ENCODE assay signal across 18 cellular contexts in the genomic region with DNA sequence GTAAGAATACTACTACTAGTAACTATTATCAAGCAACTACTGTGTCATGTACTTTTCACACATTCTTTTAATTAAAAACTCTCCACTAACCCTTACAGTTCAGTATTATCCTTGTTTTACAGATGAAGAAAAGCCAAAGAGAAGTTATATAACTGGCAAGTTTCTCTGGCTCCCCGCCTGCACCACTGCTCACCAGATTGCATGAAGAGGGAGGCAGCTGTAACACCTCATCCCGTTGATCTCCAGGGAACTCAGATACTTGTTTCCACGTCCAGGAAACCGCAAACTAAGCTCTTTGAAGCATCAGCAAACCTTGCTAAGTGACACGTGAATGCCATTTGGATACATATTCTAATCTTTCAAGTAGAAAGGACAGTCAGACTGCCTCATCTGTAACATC.
DNase-seq lines count a peak whose midpoint lies in the region; FAIRE-seq and TF ChIP-seq lines count a peak whose summit lies in the region.
"Had no signal": no experiment of that assay in that cellular context is flagged by ENCODE, and none has a peak within 500 bp of the region (broad histone marks: within the 10 kb centered on the region; RNA-seq: fewer than 3 reads in every experiment).

No MANE protein-coding gene starts in this region.

- TF ChIP-seq POLR2A in H54 (IDR thresholded peaks at IDR 0.05; ENCODE audit: low read depth, low read length), result no peak

- in situ Hi-C loops in mammary epithelial cell (cut with MboI; ENCODE audit: low sequenced_read_pairs in 2 of 2), result no loop called here

- H3K36me3 ChIP-seq in mammary epithelial cell (ENCODE audit: insufficient read depth, low read length), result peaks cover 10% of the 10 kb centered on the region

- dilution Hi-C loops in mammary epithelial cell (cut with HindIII; ENCODE audit: low sequenced_read_pairs), result no loop called here

- H4K20me1 ChIP-seq in mammary epithelial cell (ENCODE audit: insufficient read depth, low read length), result no peaks in the 10 kb centered on the region
- H4K20me1 ChIP-seq: BLaER1 had no signal

- no peak overlapping the region for H3K27ac ChIP-seq in mammary epithelial cell (ENCODE audit: insufficient read depth, low read depth, low read length)
- H3K27ac ChIP-seq: BLaER1, GM23248 had no signal

- no peaks in the 10 kb centered on the region for H3K79me2 ChIP-seq in mammary epithelial cell (ENCODE audit: insufficient read depth, low read length)

- CTCF ChIA-PET in mammary epithelial cell (lab: Charles Lee; ENCODE audit: low non-redundant PET), result no interaction called here

- no peak for FAIRE-seq in H54 (lab: Jason Lieb, UNC)
- FAIRE-seq: D721Med, GM12878 had no signal

- no peaks in the 10 kb centered on the region for H3K4me1 ChIP-seq in mammary epithelial cell (ENCODE audit: insufficient read depth, low read length)

- no TSS peak for BruUV-seq in mammary epithelial cell (replicated peaks; lab: Mats Ljungman, UMichigan)

- H3K27me3 ChIP-seq in mammary epithelial cell (ENCODE audit: insufficient read depth, low read length), result no peaks in the 10 kb centered on the region
- H3K27me3 ChIP-seq: BLaER1 had no signal

- TF ChIP-seq CTCF in mammary epithelial cell (conservative IDR thresholded peaks at IDR 0.05 in 1 of 2, IDR thresholded peaks at IDR 0.05 in 1 of 2; ENCODE audit: extremely low read depth in 1 of 2, insufficient read depth in 1 of 2, low read depth in 1 of 2, low read length in 2 of 2), result no peak

- DNase-seq in GM03348 (ENCODE audit: low spot score), result peak; percentile 13
- DNase-seq in LHCN-M2 (ENCODE audit: low read depth), result peak; percentile 24
- peak; percentile 39 for DNase-seq in inferior parietal cortex (ENCODE audit: extremely low spot score)
- DNase-seq in stromal cell of bone marrow (ENCODE audit: low read depth), result peak; percentile 6
- DNase-seq in NCI-H748 (lab: John Stamatoyannopoulos, UW; ENCODE audit: unreplicated experiment), result no peak
- no peak for DNase-seq in H54 (ENCODE audit: insufficient read length, low spot score)
- DNase-seq in mammary epithelial cell, result no peak
- DNase-seq: CD8-positive, alpha-beta memory T cell; DMS79 treated with DMSO at 0.1 percent for 48 hours; GM23248; KG1; NCI-H1048; NCI-H1436 treated with DMSO at 0.1 percent for 48 hours; NCI-H2029 treated with DMSO at 0.1 percent for 48 hours; NCI-H510A had no signal

- 76% methylated on average over 5 of the region's 5 CpGs for WGBS in mammary epithelial cell (ENCODE audit: low coverage, missing lambda C conversion rate)

- H2AFZ ChIP-seq in mammary epithelial cell (ENCODE audit: low read depth, low read length), result no peak overlapping the region
- H2AFZ ChIP-seq: GM23248 had no signal

- H3K9ac ChIP-seq in mammary epithelial cell (ENCODE audit: insufficient read depth, low read length), result no peak overlapping the region
- H3K9ac ChIP-seq: BLaER1, GM23248 had no signal

- no peak overlapping the region for H3K4me3 ChIP-seq in mammary epithelial cell (replicated peaks in 1 of 3; ENCODE audit: insufficient read depth in 1 of 3, low read depth in 2 of 3, low read length in 3 of 3)
- H3K4me3 ChIP-seq: BLaER1, GM12878, GM23248 had no signal

- intact Hi-C loops in mammary epithelial cell (cut with micrococcal nuclease), result no loop called here

- H3K4me2 ChIP-seq in mammary epithelial cell (ENCODE audit: insufficient read depth, low read depth, low read length), result no peak overlapping the region
- H3K4me2 ChIP-seq: BLaER1 had no signal

- no peaks in the 10 kb centered on the region for H3K9me3 ChIP-seq in mammary epithelial cell (replicated peaks; ENCODE audit: insufficient read depth, low read length)
- H3K9me3 ChIP-seq: BLaER1 had no signal

Comparison
In these comparisons a context has a peak if more than half of its experiments do, and no peak if none do; other contexts are left out.
1. DNase-seq: peak in GM03348 (single experiment), LHCN-M2 (single experiment), inferior parietal cortex (single experiment) and stromal cell of bone marrow (single experiment); none in NCI-H748 (single experiment), H54 (single experiment) and mammary epithelial cell (single experiment).